1 cellular context compared by ENCODE assay signal in the genomic region with DNA sequence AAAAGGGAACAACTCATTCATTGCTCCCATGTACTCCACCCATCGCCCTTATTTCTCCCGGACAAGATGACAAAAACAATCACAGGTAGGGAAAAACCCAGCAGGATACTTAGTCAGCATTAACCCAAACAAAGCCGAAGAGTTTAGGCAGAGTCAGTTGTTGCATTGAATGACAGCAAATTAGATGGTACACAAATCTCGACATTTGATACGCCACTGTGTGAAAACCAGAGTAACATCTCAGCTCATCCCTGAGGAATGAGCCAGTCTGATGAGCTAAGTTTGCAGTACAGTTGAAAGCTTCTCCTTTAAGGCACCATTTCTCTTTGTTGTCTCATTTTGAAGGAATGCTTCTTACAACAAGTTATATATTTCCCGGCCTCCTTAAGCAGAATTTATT.
A peak's percentile ranks its signal among the peaks of the same experiment; 100 is the strongest.
TF ChIP-seq lines count a peak whose summit lies in the region.

No MANE protein-coding gene starts in this region.

TF ChIP-seq in HEK293, 187 proteins besides CTCF, POLR2A, EP300 and RAD21 (continued from another document and continues in another):
- TF ChIP-seq, protein P1, sequence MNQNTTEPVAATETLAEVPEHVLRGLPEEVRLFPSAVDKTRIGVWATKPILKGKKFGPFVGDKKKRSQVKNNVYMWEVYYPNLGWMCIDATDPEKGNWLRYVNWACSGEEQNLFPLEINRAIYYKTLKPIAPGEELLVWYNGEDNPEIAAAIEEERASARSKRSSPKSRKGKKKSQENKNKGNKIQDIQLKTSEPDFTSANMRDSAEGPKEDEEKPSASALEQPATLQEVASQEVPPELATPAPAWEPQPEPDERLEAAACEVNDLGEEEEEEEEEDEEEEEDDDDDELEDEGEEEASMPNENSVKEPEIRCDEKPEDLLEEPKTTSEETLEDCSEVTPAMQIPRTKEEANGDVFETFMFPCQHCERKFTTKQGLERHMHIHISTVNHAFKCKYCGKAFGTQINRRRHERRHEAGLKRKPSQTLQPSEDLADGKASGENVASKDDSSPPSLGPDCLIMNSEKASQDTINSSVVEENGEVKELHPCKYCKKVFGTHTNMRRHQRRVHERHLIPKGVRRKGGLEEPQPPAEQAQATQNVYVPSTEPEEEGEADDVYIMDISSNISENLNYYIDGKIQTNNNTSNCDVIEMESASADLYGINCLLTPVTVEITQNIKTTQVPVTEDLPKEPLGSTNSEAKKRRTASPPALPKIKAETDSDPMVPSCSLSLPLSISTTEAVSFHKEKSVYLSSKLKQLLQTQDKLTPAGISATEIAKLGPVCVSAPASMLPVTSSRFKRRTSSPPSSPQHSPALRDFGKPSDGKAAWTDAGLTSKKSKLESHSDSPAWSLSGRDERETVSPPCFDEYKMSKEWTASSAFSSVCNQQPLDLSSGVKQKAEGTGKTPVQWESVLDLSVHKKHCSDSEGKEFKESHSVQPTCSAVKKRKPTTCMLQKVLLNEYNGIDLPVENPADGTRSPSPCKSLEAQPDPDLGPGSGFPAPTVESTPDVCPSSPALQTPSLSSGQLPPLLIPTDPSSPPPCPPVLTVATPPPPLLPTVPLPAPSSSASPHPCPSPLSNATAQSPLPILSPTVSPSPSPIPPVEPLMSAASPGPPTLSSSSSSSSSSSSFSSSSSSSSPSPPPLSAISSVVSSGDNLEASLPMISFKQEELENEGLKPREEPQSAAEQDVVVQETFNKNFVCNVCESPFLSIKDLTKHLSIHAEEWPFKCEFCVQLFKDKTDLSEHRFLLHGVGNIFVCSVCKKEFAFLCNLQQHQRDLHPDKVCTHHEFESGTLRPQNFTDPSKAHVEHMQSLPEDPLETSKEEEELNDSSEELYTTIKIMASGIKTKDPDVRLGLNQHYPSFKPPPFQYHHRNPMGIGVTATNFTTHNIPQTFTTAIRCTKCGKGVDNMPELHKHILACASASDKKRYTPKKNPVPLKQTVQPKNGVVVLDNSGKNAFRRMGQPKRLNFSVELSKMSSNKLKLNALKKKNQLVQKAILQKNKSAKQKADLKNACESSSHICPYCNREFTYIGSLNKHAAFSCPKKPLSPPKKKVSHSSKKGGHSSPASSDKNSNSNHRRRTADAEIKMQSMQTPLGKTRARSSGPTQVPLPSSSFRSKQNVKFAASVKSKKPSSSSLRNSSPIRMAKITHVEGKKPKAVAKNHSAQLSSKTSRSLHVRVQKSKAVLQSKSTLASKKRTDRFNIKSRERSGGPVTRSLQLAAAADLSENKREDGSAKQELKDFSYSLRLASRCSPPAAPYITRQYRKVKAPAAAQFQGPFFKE (tag by site-specific recombination; IDR thresholded peaks at IDR 0.05; ENCODE audit: borderline replicate concordance): no peak
- TF ChIP-seq, protein P2, sequence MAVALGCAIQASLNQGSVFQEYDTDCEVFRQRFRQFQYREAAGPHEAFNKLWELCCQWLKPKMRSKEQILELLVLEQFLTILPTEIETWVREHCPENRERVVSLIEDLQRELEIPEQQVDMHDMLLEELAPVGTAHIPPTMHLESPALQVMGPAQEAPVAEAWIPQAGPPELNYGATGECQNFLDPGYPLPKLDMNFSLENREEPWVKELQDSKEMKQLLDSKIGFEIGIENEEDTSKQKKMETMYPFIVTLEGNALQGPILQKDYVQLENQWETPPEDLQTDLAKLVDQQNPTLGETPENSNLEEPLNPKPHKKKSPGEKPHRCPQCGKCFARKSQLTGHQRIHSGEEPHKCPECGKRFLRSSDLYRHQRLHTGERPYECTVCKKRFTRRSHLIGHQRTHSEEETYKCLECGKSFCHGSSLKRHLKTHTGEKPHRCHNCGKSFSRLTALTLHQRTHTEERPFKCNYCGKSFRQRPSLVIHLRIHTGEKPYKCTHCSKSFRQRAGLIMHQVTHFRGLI (tag by site-specific recombination; IDR thresholded peaks at IDR 0.05): no peak
- TF ChIP-seq SALL2 (tag by site-specific recombination; IDR thresholded peaks at IDR 0.05; ENCODE audit: borderline replicate concordance): no peak
- TF ChIP-seq, protein P3, sequence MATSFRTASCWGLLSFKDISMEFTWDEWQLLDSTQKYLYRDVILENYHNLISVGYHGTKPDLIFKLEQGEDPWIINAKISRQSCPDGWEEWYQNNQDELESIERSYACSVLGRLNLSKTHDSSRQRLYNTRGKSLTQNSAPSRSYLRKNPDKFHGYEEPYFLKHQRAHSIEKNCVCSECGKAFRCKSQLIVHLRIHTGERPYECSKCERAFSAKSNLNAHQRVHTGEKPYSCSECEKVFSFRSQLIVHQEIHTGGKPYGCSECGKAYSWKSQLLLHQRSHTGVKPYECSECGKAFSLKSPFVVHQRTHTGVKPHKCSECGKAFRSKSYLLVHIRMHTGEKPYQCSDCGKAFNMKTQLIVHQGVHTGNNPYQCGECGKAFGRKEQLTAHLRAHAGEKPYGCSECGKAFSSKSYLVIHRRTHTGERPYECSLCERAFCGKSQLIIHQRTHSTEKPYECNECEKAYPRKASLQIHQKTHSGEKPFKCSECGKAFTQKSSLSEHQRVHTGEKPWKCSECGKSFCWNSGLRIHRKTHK (tag by site-specific recombination; IDR thresholded peaks at IDR 0.05): no peak
- no peak for TF ChIP-seq ZNF792 (tag by site-specific recombination; IDR thresholded peaks at IDR 0.05)
- TF ChIP-seq, protein P4, sequence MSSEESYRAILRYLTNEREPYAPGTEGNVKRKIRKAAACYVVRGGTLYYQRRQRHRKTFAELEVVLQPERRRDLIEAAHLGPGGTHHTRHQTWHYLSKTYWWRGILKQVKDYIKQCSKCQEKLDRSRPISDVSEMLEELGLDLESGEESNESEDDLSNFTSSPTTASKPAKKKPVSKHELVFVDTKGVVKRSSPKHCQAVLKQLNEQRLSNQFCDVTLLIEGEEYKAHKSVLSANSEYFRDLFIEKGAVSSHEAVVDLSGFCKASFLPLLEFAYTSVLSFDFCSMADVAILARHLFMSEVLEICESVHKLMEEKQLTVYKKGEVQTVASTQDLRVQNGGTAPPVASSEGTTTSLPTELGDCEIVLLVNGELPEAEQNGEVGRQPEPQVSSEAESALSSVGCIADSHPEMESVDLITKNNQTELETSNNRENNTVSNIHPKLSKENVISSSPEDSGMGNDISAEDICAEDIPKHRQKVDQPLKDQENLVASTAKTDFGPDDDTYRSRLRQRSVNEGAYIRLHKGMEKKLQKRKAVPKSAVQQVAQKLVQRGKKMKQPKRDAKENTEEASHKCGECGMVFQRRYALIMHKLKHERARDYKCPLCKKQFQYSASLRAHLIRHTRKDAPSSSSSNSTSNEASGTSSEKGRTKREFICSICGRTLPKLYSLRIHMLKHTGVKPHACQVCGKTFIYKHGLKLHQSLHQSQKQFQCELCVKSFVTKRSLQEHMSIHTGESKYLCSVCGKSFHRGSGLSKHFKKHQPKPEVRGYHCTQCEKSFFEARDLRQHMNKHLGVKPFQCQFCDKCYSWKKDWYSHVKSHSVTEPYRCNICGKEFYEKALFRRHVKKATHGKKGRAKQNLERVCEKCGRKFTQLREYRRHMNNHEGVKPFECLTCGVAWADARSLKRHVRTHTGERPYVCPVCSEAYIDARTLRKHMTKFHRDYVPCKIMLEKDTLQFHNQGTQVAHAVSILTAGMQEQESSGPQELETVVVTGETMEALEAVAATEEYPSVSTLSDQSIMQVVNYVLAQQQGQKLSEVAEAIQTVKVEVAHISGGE (tag by site-specific recombination; conservative IDR thresholded peaks at IDR 0.05; ENCODE audit: low read depth): no peak
- no peak for TF ChIP-seq ZFP41 (tag by site-specific recombination; IDR thresholded peaks at IDR 0.05; ENCODE audit: borderline replicate concordance)
- TF ChIP-seq ZNF571 (tag by site-specific recombination; IDR thresholded peaks at IDR 0.05): no peak
- TF ChIP-seq ZNF311 (tag by site-specific recombination; IDR thresholded peaks at IDR 0.05; ENCODE audit: borderline replicate concordance): no peak
- TF ChIP-seq, protein P5, sequence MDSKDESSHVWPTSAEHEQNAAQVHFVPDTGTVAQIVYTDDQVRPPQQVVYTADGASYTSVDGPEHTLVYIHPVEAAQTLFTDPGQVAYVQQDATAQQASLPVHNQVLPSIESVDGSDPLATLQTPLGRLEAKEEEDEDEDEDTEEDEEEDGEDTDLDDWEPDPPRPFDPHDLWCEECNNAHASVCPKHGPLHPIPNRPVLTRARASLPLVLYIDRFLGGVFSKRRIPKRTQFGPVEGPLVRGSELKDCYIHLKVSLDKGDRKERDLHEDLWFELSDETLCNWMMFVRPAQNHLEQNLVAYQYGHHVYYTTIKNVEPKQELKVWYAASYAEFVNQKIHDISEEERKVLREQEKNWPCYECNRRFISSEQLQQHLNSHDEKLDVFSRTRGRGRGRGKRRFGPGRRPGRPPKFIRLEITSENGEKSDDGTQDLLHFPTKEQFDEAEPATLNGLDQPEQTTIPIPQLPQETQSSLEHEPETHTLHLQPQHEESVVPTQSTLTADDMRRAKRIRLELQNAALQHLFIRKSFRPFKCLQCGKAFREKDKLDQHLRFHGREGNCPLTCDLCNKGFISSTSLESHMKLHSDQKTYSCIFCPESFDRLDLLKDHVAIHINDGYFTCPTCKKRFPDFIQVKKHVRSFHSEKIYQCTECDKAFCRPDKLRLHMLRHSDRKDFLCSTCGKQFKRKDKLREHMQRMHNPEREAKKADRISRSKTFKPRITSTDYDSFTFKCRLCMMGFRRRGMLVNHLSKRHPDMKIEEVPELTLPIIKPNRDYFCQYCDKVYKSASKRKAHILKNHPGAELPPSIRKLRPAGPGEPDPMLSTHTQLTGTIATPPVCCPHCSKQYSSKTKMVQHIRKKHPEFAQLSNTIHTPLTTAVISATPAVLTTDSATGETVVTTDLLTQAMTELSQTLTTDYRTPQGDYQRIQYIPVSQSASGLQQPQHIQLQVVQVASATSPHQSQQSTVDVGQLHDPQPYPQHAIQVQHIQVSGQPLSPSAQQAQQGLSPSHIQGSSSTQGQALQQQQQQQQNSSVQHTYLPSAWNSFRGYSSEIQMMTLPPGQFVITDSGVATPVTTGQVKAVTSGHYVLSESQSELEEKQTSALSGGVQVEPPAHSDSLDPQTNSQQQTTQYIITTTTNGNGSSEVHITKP (tag by site-specific recombination; IDR thresholded peaks at IDR 0.05): peak; percentile 55; the same call in 1 of the 2 replicates
- TF ChIP-seq ZNF670 (tag by site-specific recombination; IDR thresholded peaks at IDR 0.05; ENCODE audit: low read depth): no peak
- no peak for TF ChIP-seq KLF10 (tag by site-specific recombination; IDR thresholded peaks at IDR 0.05)
- TF ChIP-seq ZBTB20 (tag by site-specific recombination; IDR thresholded peaks at IDR 0.05): no peak
- TF ChIP-seq, protein P6, sequence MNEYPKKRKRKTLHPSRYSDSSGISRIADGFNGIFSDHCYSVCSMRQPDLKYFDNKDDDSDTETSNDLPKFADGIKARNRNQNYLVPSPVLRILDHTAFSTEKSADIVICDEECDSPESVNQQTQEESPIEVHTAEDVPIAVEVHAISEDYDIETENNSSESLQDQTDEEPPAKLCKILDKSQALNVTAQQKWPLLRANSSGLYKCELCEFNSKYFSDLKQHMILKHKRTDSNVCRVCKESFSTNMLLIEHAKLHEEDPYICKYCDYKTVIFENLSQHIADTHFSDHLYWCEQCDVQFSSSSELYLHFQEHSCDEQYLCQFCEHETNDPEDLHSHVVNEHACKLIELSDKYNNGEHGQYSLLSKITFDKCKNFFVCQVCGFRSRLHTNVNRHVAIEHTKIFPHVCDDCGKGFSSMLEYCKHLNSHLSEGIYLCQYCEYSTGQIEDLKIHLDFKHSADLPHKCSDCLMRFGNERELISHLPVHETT (tag by site-specific recombination; IDR thresholded peaks at IDR 0.05): no peak
- peak; percentile 47; the same call in 1 of the 2 replicates for TF ChIP-seq ZEB2 (tag by site-specific recombination; IDR thresholded peaks at IDR 0.05)
- no peak for TF ChIP-seq ZNF658 (tag by site-specific recombination; IDR thresholded peaks at IDR 0.05)
- no peak for TF ChIP-seq PRDM1 (tag by site-specific recombination; IDR thresholded peaks at IDR 0.05)
- TF ChIP-seq, protein P7, sequence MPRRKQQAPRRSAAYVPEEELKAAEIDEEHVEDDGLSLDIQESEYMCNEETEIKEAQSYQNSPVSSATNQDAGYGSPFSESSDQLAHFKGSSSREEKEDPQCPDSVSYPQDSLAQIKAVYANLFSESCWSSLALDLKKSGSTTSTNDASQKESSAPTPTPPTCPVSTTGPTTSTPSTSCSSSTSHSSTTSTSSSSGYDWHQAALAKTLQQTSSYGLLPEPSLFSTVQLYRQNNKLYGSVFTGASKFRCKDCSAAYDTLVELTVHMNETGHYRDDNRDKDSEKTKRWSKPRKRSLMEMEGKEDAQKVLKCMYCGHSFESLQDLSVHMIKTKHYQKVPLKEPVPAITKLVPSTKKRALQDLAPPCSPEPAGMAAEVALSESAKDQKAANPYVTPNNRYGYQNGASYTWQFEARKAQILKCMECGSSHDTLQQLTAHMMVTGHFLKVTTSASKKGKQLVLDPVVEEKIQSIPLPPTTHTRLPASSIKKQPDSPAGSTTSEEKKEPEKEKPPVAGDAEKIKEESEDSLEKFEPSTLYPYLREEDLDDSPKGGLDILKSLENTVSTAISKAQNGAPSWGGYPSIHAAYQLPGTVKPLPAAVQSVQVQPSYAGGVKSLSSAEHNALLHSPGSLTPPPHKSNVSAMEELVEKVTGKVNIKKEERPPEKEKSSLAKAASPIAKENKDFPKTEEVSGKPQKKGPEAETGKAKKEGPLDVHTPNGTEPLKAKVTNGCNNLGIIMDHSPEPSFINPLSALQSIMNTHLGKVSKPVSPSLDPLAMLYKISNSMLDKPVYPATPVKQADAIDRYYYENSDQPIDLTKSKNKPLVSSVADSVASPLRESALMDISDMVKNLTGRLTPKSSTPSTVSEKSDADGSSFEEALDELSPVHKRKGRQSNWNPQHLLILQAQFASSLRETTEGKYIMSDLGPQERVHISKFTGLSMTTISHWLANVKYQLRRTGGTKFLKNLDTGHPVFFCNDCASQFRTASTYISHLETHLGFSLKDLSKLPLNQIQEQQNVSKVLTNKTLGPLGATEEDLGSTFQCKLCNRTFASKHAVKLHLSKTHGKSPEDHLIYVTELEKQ (tag by site-specific recombination; IDR thresholded peaks at IDR 0.05; ENCODE audit: borderline replicate concordance): no peak
- no peak for TF ChIP-seq ZFHX2 (tag by site-specific recombination; conservative IDR thresholded peaks at IDR 0.05)
- TF ChIP-seq, protein P8, sequence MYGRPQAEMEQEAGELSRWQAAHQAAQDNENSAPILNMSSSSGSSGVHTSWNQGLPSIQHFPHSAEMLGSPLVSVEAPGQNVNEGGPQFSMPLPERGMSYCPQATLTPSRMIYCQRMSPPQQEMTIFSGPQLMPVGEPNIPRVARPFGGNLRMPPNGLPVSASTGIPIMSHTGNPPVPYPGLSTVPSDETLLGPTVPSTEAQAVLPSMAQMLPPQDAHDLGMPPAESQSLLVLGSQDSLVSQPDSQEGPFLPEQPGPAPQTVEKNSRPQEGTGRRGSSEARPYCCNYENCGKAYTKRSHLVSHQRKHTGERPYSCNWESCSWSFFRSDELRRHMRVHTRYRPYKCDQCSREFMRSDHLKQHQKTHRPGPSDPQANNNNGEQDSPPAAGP (tag by site-specific recombination; IDR thresholded peaks at IDR 0.05): no peak
- no peak for TF ChIP-seq IKZF3 (tag by site-specific recombination; IDR thresholded peaks at IDR 0.05)
- no peak for TF ChIP-seq ZNF2 (tag by site-specific recombination; IDR thresholded peaks at IDR 0.05)
- no peak for TF ChIP-seq ZNF169 (tag by site-specific recombination; IDR thresholded peaks at IDR 0.05)
- TF ChIP-seq ZBTB1 (tag by site-specific recombination; IDR thresholded peaks at IDR 0.05): no peak
- TF ChIP-seq GLI4 (tag by site-specific recombination; IDR thresholded peaks at IDR 0.05): no peak
- TF ChIP-seq, protein P9, sequence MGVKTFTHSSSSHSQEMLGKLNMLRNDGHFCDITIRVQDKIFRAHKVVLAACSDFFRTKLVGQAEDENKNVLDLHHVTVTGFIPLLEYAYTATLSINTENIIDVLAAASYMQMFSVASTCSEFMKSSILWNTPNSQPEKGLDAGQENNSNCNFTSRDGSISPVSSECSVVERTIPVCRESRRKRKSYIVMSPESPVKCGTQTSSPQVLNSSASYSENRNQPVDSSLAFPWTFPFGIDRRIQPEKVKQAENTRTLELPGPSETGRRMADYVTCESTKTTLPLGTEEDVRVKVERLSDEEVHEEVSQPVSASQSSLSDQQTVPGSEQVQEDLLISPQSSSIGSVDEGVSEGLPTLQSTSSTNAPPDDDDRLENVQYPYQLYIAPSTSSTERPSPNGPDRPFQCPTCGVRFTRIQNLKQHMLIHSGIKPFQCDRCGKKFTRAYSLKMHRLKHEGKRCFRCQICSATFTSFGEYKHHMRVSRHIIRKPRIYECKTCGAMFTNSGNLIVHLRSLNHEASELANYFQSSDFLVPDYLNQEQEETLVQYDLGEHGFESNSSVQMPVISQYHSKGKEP (tag by site-specific recombination; IDR thresholded peaks at IDR 0.05): no peak
- TF ChIP-seq ZNF624 (tag by site-specific recombination; IDR thresholded peaks at IDR 0.05): no peak
